Comparison of ENCODE assay signal across 1 cellular context in the genomic region with DNA sequence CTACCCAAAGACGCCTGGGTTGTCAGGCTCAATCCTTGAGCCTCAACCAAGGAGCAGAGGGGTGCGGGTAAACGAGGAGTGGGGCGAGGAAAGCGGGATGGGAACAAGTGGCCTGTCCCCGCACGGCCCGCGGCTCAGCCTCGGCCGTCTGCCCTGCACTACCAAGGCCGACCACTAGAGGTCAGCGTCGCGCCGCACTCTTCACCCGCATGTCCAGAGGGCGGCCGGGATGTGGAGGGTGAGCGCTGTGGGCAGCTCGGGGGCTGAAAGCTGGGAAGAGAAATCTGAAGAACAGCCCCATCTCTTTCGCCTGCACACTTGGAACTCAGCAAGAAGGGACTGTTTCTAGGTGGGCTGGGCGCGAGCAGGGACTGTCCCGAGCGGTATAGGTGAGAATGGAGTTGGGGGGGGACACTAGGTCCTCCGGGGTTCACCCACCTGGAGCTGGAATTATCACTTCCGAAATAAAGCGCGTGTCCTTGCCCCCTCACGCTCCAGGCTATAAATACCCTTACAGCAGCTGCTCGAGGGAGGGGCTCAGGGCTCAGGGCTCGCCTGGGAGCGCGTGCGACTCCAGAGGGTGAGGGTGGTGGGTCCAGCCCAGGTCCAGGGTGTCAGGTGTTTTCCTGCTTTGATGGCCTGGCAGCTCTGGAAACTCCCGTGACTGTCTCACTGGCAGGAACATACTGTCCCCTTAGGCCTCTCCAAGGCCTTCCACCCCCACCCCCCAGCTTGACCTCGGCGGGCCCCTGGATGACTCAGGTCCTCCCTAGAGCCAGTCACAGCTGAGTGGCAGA.
A peak's percentile ranks its signal among the peaks of the same experiment; 100 is the strongest.
TF ChIP-seq lines count a peak whose summit lies in the region.

No MANE protein-coding gene starts in this region.

TF ChIP-seq in GM12878, 131 proteins besides CTCF, POLR2A, EP300 and RAD21 (continues in another document):
- TF ChIP-seq, protein P1, sequence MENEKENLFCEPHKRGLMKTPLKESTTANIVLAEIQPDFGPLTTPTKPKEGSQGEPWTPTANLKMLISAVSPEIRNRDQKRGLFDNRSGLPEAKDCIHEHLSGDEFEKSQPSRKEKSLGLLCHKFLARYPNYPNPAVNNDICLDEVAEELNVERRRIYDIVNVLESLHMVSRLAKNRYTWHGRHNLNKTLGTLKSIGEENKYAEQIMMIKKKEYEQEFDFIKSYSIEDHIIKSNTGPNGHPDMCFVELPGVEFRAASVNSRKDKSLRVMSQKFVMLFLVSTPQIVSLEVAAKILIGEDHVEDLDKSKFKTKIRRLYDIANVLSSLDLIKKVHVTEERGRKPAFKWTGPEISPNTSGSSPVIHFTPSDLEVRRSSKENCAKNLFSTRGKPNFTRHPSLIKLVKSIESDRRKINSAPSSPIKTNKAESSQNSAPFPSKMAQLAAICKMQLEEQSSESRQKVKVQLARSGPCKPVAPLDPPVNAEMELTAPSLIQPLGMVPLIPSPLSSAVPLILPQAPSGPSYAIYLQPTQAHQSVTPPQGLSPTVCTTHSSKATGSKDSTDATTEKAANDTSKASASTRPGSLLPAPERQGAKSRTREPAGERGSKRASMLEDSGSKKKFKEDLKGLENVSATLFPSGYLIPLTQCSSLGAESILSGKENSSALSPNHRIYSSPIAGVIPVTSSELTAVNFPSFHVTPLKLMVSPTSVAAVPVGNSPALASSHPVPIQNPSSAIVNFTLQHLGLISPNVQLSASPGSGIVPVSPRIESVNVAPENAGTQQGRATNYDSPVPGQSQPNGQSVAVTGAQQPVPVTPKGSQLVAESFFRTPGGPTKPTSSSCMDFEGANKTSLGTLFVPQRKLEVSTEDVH (IDR thresholded peaks at IDR 0.05; ENCODE audit: low read depth, partially characterized antibody) = no peak
- no peak for TF ChIP-seq HDGF (IDR thresholded peaks at IDR 0.05)
- TF ChIP-seq, protein P2, sequence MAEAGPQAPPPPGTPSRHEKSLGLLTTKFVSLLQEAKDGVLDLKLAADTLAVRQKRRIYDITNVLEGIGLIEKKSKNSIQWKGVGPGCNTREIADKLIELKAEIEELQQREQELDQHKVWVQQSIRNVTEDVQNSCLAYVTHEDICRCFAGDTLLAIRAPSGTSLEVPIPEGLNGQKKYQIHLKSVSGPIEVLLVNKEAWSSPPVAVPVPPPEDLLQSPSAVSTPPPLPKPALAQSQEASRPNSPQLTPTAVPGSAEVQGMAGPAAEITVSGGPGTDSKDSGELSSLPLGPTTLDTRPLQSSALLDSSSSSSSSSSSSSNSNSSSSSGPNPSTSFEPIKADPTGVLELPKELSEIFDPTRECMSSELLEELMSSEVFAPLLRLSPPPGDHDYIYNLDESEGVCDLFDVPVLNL (IDR thresholded peaks at IDR 0.05; ENCODE audit: low read depth, low read length) = no peak
- no peak for TF ChIP-seq ASH2L (IDR thresholded peaks at IDR 0.05; ENCODE audit: borderline replicate concordance, low read depth)
- TF ChIP-seq SMAD5 (IDR thresholded peaks at IDR 0.05; ENCODE audit: low read depth) = no peak
- TF ChIP-seq ESRRA (IDR thresholded peaks at IDR 0.05; ENCODE audit: low read length) = no peak
- TF ChIP-seq, protein P3, sequence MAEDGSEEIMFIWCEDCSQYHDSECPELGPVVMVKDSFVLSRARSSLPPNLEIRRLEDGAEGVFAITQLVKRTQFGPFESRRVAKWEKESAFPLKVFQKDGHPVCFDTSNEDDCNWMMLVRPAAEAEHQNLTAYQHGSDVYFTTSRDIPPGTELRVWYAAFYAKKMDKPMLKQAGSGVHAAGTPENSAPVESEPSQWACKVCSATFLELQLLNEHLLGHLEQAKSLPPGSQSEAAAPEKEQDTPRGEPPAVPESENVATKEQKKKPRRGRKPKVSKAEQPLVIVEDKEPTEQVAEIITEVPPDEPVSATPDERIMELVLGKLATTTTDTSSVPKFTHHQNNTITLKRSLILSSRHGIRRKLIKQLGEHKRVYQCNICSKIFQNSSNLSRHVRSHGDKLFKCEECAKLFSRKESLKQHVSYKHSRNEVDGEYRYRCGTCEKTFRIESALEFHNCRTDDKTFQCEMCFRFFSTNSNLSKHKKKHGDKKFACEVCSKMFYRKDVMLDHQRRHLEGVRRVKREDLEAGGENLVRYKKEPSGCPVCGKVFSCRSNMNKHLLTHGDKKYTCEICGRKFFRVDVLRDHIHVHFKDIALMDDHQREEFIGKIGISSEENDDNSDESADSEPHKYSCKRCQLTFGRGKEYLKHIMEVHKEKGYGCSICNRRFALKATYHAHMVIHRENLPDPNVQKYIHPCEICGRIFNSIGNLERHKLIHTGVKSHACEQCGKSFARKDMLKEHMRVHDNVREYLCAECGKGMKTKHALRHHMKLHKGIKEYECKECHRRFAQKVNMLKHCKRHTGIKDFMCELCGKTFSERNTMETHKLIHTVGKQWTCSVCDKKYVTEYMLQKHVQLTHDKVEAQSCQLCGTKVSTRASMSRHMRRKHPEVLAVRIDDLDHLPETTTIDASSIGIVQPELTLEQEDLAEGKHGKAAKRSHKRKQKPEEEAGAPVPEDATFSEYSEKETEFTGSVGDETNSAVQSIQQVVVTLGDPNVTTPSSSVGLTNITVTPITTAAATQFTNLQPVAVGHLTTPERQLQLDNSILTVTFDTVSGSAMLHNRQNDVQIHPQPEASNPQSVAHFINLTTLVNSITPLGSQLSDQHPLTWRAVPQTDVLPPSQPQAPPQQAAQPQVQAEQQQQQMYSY (CRISPR knock-in tag; IDR thresholded peaks at IDR 0.05) = no peak
- no peak for TF ChIP-seq SMAD1 (IDR thresholded peaks at IDR 0.05; ENCODE audit: low read depth, partially characterized antibody)
- no peak for TF ChIP-seq CBX3 (IDR thresholded peaks at IDR 0.05; ENCODE audit: borderline replicate concordance, low read depth)
- TF ChIP-seq STAT3 (IDR thresholded peaks at IDR 0.05; ENCODE audit: low read depth, low read length) = no peak
- TF ChIP-seq, protein P4, sequence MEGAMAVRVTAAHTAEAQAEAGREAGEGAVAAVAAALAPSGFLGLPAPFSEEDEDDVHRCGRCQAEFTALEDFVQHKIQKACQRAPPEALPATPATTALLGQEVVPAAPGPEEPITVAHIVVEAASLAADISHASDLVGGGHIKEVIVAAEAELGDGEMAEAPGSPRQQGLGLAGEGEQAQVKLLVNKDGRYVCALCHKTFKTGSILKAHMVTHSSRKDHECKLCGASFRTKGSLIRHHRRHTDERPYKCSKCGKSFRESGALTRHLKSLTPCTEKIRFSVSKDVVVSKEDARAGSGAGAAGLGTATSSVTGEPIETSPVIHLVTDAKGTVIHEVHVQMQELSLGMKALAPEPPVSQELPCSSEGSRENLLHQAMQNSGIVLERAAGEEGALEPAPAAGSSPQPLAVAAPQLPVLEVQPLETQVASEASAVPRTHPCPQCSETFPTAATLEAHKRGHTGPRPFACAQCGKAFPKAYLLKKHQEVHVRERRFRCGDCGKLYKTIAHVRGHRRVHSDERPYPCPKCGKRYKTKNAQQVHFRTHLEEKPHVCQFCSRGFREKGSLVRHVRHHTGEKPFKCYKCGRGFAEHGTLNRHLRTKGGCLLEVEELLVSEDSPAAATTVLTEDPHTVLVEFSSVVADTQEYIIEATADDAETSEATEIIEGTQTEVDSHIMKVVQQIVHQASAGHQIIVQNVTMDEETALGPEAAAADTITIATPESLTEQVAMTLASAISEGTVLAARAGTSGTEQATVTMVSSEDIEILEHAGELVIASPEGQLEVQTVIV (IDR thresholded peaks at IDR 0.05; ENCODE audit: borderline replicate concordance, partially characterized antibody) = no peak
- TF ChIP-seq CHD2 (IDR thresholded peaks at IDR 0.05; ENCODE audit: borderline replicate concordance, low read depth, low read length) = no peak
- TF ChIP-seq YY1 (IDR thresholded peaks at IDR 0.05; ENCODE audit: low read depth, low read length) = no peak; the same call in 1 of the 2 replicates
- TF ChIP-seq ZNF274 (IDR thresholded peaks at IDR 0.05; ENCODE audit: insufficient read depth, insufficient read length) = no peak
- TF ChIP-seq MTA2 (IDR thresholded peaks at IDR 0.05; ENCODE audit: low read depth) = no peak
- TF ChIP-seq SMARCA5 (IDR thresholded peaks at IDR 0.05) = peak; percentile 45; the same call in 1 of the 2 replicates
- TF ChIP-seq NFIC (IDR thresholded peaks at IDR 0.05; ENCODE audit: low read depth, low read length) = no peak
- no peak for TF ChIP-seq RCOR1 (conservative IDR thresholded peaks at IDR 0.05; ENCODE audit: low read depth, low read length)
- TF ChIP-seq, protein P5, sequence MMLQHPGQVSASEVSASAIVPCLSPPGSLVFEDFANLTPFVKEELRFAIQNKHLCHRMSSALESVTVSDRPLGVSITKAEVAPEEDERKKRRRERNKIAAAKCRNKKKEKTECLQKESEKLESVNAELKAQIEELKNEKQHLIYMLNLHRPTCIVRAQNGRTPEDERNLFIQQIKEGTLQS (IDR thresholded peaks at IDR 0.05; ENCODE audit: borderline replicate concordance, extremely low read depth, low read depth, low read length) = no peak
- TF ChIP-seq IKZF1 (conservative IDR thresholded peaks at IDR 0.05) = no peak
- 0 out of 2 replicates have a peak, but pooled peaks have one; percentile 35 for TF ChIP-seq LARP7 (IDR thresholded peaks at IDR 0.05)
- TF ChIP-seq, protein P6, sequence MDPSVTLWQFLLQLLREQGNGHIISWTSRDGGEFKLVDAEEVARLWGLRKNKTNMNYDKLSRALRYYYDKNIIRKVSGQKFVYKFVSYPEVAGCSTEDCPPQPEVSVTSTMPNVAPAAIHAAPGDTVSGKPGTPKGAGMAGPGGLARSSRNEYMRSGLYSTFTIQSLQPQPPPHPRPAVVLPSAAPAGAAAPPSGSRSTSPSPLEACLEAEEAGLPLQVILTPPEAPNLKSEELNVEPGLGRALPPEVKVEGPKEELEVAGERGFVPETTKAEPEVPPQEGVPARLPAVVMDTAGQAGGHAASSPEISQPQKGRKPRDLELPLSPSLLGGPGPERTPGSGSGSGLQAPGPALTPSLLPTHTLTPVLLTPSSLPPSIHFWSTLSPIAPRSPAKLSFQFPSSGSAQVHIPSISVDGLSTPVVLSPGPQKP (IDR thresholded peaks at IDR 0.05; ENCODE audit: low read depth, low read length) = no peak
- TF ChIP-seq, protein P7, sequence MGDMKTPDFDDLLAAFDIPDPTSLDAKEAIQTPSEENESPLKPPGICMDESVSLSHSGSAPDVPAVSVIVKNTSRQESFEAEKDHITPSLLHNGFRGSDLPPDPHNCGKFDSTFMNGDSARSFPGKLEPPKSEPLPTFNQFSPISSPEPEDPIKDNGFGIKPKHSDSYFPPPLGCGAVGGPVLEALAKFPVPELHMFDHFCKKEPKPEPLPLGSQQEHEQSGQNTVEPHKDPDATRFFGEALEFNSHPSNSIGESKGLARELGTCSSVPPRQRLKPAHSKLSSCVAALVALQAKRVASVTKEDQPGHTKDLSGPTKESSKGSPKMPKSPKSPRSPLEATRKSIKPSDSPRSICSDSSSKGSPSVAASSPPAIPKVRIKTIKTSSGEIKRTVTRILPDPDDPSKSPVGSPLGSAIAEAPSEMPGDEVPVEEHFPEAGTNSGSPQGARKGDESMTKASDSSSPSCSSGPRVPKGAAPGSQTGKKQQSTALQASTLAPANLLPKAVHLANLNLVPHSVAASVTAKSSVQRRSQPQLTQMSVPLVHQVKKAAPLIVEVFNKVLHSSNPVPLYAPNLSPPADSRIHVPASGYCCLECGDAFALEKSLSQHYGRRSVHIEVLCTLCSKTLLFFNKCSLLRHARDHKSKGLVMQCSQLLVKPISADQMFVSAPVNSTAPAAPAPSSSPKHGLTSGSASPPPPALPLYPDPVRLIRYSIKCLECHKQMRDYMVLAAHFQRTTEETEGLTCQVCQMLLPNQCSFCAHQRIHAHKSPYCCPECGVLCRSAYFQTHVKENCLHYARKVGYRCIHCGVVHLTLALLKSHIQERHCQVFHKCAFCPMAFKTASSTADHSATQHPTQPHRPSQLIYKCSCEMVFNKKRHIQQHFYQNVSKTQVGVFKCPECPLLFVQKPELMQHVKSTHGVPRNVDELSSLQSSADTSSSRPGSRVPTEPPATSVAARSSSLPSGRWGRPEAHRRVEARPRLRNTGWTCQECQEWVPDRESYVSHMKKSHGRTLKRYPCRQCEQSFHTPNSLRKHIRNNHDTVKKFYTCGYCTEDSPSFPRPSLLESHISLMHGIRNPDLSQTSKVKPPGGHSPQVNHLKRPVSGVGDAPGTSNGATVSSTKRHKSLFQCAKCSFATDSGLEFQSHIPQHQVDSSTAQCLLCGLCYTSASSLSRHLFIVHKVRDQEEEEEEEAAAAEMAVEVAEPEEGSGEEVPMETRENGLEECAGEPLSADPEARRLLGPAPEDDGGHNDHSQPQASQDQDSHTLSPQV (IDR thresholded peaks at IDR 0.05) = 0 out of 2 replicates have a peak, but pooled peaks have one; percentile 18
- TF ChIP-seq TARDBP (IDR thresholded peaks at IDR 0.05; ENCODE audit: borderline replicate concordance) = no peak
- TF ChIP-seq, protein P8, sequence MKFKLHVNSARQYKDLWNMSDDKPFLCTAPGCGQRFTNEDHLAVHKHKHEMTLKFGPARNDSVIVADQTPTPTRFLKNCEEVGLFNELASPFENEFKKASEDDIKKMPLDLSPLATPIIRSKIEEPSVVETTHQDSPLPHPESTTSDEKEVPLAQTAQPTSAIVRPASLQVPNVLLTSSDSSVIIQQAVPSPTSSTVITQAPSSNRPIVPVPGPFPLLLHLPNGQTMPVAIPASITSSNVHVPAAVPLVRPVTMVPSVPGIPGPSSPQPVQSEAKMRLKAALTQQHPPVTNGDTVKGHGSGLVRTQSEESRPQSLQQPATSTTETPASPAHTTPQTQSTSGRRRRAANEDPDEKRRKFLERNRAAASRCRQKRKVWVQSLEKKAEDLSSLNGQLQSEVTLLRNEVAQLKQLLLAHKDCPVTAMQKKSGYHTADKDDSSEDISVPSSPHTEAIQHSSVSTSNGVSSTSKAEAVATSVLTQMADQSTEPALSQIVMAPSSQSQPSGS (IDR thresholded peaks at IDR 0.05; ENCODE audit: low read length) = no peak
- no peak for TF ChIP-seq BMI1 (IDR thresholded peaks at IDR 0.05; ENCODE audit: borderline replicate concordance)
- no peak for TF ChIP-seq CREM (IDR thresholded peaks at IDR 0.05; ENCODE audit: low read depth)
- no peak for TF ChIP-seq HDAC2 (IDR thresholded peaks at IDR 0.05)
- TF ChIP-seq POLR2AphosphoS2 (IDR thresholded peaks at IDR 0.05; ENCODE audit: low read depth, low read length) = no peak
- TF ChIP-seq EZH2 (IDR thresholded peaks at IDR 0.05; ENCODE audit: borderline replicate concordance, control insufficient read depth, low read depth, low read length) = no peak
